ENCODE assay signal across 1 cellular context in genomic region chr4:81426770-81427604, GRCh38.
TF ChIP-seq lines count a peak whose summit lies in the region.

No MANE protein-coding gene starts in this region.

TF ChIP-seq in GM23338, 12 proteins besides CTCF, POLR2A, EP300 and RAD21 (continued from another document):
- no peak for TF ChIP-seq ZNF462 (CRISPR knock-in tag; IDR thresholded peaks at IDR 0.05)
- TF ChIP-seq JUNB (IDR thresholded peaks at IDR 0.05; ENCODE audit: unreplicated experiment): no peak
- no peak for TF ChIP-seq CREB1 (CRISPR knock-in tag; IDR thresholded peaks at IDR 0.05; ENCODE audit: low read depth)
- TF ChIP-seq EZH2phosphoT487 (IDR thresholded peaks at IDR 0.05; ENCODE audit: unreplicated experiment): no peak
- TF ChIP-seq, protein P1, sequence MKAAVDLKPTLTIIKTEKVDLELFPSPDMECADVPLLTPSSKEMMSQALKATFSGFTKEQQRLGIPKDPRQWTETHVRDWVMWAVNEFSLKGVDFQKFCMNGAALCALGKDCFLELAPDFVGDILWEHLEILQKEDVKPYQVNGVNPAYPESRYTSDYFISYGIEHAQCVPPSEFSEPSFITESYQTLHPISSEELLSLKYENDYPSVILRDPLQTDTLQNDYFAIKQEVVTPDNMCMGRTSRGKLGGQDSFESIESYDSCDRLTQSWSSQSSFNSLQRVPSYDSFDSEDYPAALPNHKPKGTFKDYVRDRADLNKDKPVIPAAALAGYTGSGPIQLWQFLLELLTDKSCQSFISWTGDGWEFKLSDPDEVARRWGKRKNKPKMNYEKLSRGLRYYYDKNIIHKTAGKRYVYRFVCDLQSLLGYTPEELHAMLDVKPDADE (IDR thresholded peaks at IDR 0.05): no peak
